Comparison of ENCODE assay signal across 23 cellular contexts in the genomic region with DNA sequence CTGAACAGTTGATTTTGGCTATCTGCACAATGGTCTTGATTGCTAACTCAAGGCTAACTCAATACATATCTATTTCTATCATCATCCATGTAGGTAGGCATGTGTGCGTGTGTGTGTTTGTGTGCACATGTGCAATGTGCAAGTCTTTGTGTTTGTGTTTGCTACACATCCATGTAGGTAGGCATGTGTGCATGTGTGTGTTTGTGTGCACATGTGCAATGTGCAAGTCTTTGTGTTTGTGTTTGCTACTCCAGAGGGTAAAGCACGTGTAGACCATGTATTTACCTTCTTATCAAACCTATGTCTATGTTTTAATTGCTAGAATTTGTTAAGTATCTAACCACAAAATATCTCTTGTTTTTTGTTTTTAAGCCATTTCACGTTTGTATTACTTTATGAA.
DNase-seq lines count a peak whose midpoint lies in the region; ATAC-seq, FAIRE-seq and TF ChIP-seq lines count a peak whose summit lies in the region.
"Had no signal": no experiment of that assay in that cellular context is flagged by ENCODE, and none has a peak within 500 bp of the region (broad histone marks: within the 10 kb centered on the region; RNA-seq: fewer than 3 reads in every experiment).

No MANE protein-coding gene starts in this region.

- 4% methylated on average over 3 of the region's 3 CpGs for WGBS in HepG2 (ENCODE audit: low lambda C conversion rate)
- 40% methylated on average over 3 of the region's 3 CpGs for WGBS in right lobe of liver (ENCODE audit: insufficient coverage, low coverage, low lambda C conversion rate, missing lambda C conversion rate)

- H3K79me2 ChIP-seq in HepG2 (ENCODE audit: insufficient read depth, low read length): no peaks in the 10 kb centered on the region
- no peaks in the 10 kb centered on the region for H3K79me2 ChIP-seq in Karpas-422 (ENCODE audit: low read length)
- H3K79me2 ChIP-seq in SU-DHL-6 (ENCODE audit: insufficient read depth, low read length): no peaks in the 10 kb centered on the region

- TF ChIP-seq RAD21 in HepG2 (CRISPR knock-in tag; IDR thresholded peaks at IDR 0.05): no peak

- POLR2A ChIA-PET in HepG2 (lab: Yijun Ruan, JAX): no interaction called here

- H3K4me1 ChIP-seq in HepG2 (ENCODE audit: insufficient read depth, low read length): no peaks in the 10 kb centered on the region
- H3K4me1 ChIP-seq in right lobe of liver: no peaks in the 10 kb centered on the region
- H3K4me1 ChIP-seq in Karpas-422 (ENCODE audit: low read length): no peaks in the 10 kb centered on the region
- H3K4me1 ChIP-seq: A549, Caco-2 had no signal

- no peaks in the 10 kb centered on the region for H3K27me3 ChIP-seq in HepG2 (ENCODE audit: control insufficient read depth in 1 of 2, insufficient read depth in 2 of 2, low read length in 2 of 2)
- H3K27me3 ChIP-seq in right lobe of liver: no peaks in the 10 kb centered on the region
- H3K27me3 ChIP-seq in Karpas-422 (ENCODE audit: low read length): no peaks in the 10 kb centered on the region
- no peaks in the 10 kb centered on the region for H3K27me3 ChIP-seq in SU-DHL-6 (ENCODE audit: low read length)
- H3K27me3 ChIP-seq: BLaER1 treated with 17β-estradiol and CSF1 and Interleukin-3, amounts not matched to agents 10 nM and 100 nM had no signal

- H3K4me3 ChIP-seq in HepG2 (replicated peaks in 1 of 3; ENCODE audit: insufficient read depth in 1 of 3, low read depth in 2 of 3, low read length in 3 of 3) (no peak overlapping the region), right lobe of liver (no peak overlapping the region), Karpas-422 (ENCODE audit: low read length) (no peak overlapping the region), SU-DHL-6 (ENCODE audit: insufficient read depth, low read length, poor library complexity, severe bottlenecking) (no peak overlapping the region)
- H3K4me3 ChIP-seq: A549; BLaER1 treated with 17β-estradiol and CSF1 and Interleukin-3, amounts not matched to agents 10 nM and 100 nM had no signal

- DNase-seq in HepG2 (ENCODE audit: low spot score): no peak
- no peak for DNase-seq in right lobe of liver
- DNase-seq in Karpas-422: no peak
- no peak for DNase-seq in urothelium cell line (ENCODE audit: low spot score)
- DNase-seq in NCI-H1694 (lab: John Stamatoyannopoulos, UW): no peak
- no peak for DNase-seq in NCI-H146 treated with DMSO at 0.1 percent for 48 hours (lab: John Stamatoyannopoulos, UW; ENCODE audit: unreplicated experiment)
- DNase-seq in islet precursor cell: no peak
- DNase-seq: AML-193; Caco-2; Calu3; CD4-positive, alpha-beta T cell; CD8-positive, alpha-beta T cell; DMS79 treated with DMSO at 0.1 percent for 48 hours; GF-D8 had no signal

- H3F3A ChIP-seq in SU-DHL-6 (ENCODE audit: insufficient read depth): no peaks in the 10 kb centered on the region

- H4K20me1 ChIP-seq in HepG2 (ENCODE audit: insufficient read depth, low read length) (no peaks in the 10 kb centered on the region), Karpas-422 (ENCODE audit: insufficient read depth, low read depth, low read length) (no peaks in the 10 kb centered on the region), SU-DHL-6 (ENCODE audit: low read depth, low read length) (no peaks in the 10 kb centered on the region)
- H4K20me1 ChIP-seq: BLaER1 treated with 17β-estradiol and CSF1 and Interleukin-3, amounts not matched to agents 10 nM and 100 nM had no signal

- CTCF ChIA-PET in HepG2 (lab: Yijun Ruan, JAX; ENCODE audit: low intra/inter-chr PET ratio, low total read pairs): no interaction called here

- no peak overlapping the region for H3K9ac ChIP-seq in HepG2 (ENCODE audit: insufficient read depth, low read depth, low read length)
- H3K9ac ChIP-seq in Karpas-422 (ENCODE audit: low read length): no peak overlapping the region
- H3K9ac ChIP-seq in SU-DHL-6 (ENCODE audit: low read length): no peak overlapping the region
- H3K9ac ChIP-seq: BLaER1 treated with 17β-estradiol and CSF1 and Interleukin-3, amounts not matched to agents 10 nM and 100 nM had no signal

- BruUV-seq in HepG2 (replicated peaks; lab: Mats Ljungman, UMichigan): no TSS peak

- in situ Hi-C loops in HepG2 (cut with HindIII; ENCODE audit: extremely low pct_ligation_motif_present, low pct_unique_long_range_greater_than_20kb): no loop called here

- intact Hi-C loops in HepG2 (cut with micrococcal nuclease; ENCODE audit: unreplicated experiment): no loop called here
- intact Hi-C loops in right lobe of liver (cut with DNase I): no loop called here

- no peak for TF ChIP-seq EP300 in HepG2 (IDR thresholded peaks at IDR 0.05; ENCODE audit: low read depth in 2 of 2, low read length in 2 of 2)
- no peak for TF ChIP-seq EP300 in HepG2 (CRISPR knock-in tag; IDR thresholded peaks at IDR 0.05; ENCODE audit: borderline replicate concordance)

- H3K4me2 ChIP-seq in HepG2 (ENCODE audit: low read depth, low read length) (no peak overlapping the region), Karpas-422 (ENCODE audit: low read depth, low read length, poor library complexity, severe bottlenecking) (no peak overlapping the region), SU-DHL-6 (ENCODE audit: low read depth, low read length, poor library complexity, severe bottlenecking) (no peak overlapping the region)
- H3K4me2 ChIP-seq: A549 had no signal

- H3K36me3 ChIP-seq in HepG2 (replicated peaks in 1 of 2; ENCODE audit: control insufficient read depth in 1 of 2, insufficient read depth in 2 of 2, low read length in 2 of 2) (no peaks in the 10 kb centered on the region), right lobe of liver (no peaks in the 10 kb centered on the region), Karpas-422 (ENCODE audit: insufficient read depth, low read length) (no peaks in the 10 kb centered on the region), SU-DHL-6 (ENCODE audit: low read length) (no peaks in the 10 kb centered on the region; the same call in 1 of the 2 replicates)
- H3K36me3 ChIP-seq: BLaER1 treated with 17β-estradiol and CSF1 and Interleukin-3, amounts not matched to agents 10 nM and 100 nM had no signal

- H3K9me3 ChIP-seq in HepG2 (ENCODE audit: low read length): peaks cover 86% of the 10 kb centered on the region
- H3K9me3 ChIP-seq in right lobe of liver: no peaks in the 10 kb centered on the region
- peaks cover 24% of the 10 kb centered on the region for H3K9me3 ChIP-seq in Karpas-422 (ENCODE audit: low read length)
- H3K9me3 ChIP-seq in SU-DHL-6 (ENCODE audit: insufficient read depth, low read length): peaks cover 22% of the 10 kb centered on the region; the same call in 1 of the 2 replicates

- H3K9me2 ChIP-seq in Karpas-422 (replicated peaks; ENCODE audit: insufficient read depth, low read length) (no peaks in the 10 kb centered on the region), SU-DHL-6 (replicated peaks; ENCODE audit: insufficient read depth, low read length) (no peaks in the 10 kb centered on the region)

- TF ChIP-seq POLR2A in HepG2 (IDR thresholded peaks at IDR 0.05; ENCODE audit: insufficient read depth in 1 of 2, low read depth in 2 of 2, low read length in 2 of 2): no peak
- TF ChIP-seq POLR2A in right lobe of liver (IDR thresholded peaks at IDR 0.05): no peak

- H2AFZ ChIP-seq in HepG2 (ENCODE audit: low read length) (no peak overlapping the region), Karpas-422 (ENCODE audit: low read length) (peak overlapping the region; percentile 31; the same call in 1 of the 2 replicates), SU-DHL-6 (ENCODE audit: low read depth, low read length, severe bottlenecking) (peak overlapping the region; percentile 13)

- ATAC-seq in HepG2 (no peak), right lobe of liver (no peak)
- ATAC-seq: A549; CD8-positive, alpha-beta T cell had no signal

- TF ChIP-seq CTCF in HepG2 (CRISPR knock-in tag; IDR thresholded peaks at IDR 0.05) (no peak), right lobe of liver (IDR thresholded peaks at IDR 0.05) (no peak), SU-DHL-6 (IDR thresholded peaks at IDR 0.05; ENCODE audit: insufficient read depth, low read length, poor library complexity, severe bottlenecking) (no peak)

- no peak overlapping the region for H3K27ac ChIP-seq in HepG2 (ENCODE audit: extremely low read length, insufficient read depth, low read length)
- H3K27ac ChIP-seq in right lobe of liver: no peak overlapping the region
- no peak overlapping the region for H3K27ac ChIP-seq in Karpas-422 (ENCODE audit: low read length)
- no peak overlapping the region for H3K27ac ChIP-seq in SU-DHL-6 (ENCODE audit: low read depth, low read length)
- H3K27ac ChIP-seq: 22Rv1; A549; BLaER1 treated with 17β-estradiol and CSF1 and Interleukin-3, amounts not matched to agents 10 nM and 100 nM; C4-2B had no signal

- FAIRE-seq in HepG2 (lab: Jason Lieb, UNC) (no peak), urothelium cell line (lab: Jason Lieb, UNC) (peak; percentile 91)
- FAIRE-seq: A549, D721Med, G401.6, GM12891, GM19239 had no signal

TF ChIP-seq in HepG2, 621 proteins besides CTCF, POLR2A, EP300 and RAD21:
- TF ChIP-seq, protein P1, sequence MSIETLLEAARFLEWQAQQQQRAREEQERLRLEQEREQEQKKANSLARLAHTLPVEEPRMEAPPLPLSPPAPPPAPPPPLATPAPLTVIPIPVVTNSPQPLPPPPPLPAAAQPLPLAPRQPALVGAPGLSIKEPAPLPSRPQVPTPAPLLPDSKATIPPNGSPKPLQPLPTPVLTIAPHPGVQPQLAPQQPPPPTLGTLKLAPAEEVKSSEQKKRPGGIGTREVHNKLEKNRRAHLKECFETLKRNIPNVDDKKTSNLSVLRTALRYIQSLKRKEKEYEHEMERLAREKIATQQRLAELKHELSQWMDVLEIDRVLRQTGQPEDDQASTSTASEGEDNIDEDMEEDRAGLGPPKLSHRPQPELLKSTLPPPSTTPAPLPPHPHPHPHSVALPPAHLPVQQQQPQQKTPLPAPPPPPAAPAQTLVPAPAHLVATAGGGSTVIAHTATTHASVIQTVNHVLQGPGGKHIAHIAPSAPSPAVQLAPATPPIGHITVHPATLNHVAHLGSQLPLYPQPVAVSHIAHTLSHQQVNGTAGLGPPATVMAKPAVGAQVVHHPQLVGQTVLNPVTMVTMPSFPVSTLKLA (IDR thresholded peaks at IDR 0.05): peak; percentile 95
- TF ChIP-seq, protein P2, sequence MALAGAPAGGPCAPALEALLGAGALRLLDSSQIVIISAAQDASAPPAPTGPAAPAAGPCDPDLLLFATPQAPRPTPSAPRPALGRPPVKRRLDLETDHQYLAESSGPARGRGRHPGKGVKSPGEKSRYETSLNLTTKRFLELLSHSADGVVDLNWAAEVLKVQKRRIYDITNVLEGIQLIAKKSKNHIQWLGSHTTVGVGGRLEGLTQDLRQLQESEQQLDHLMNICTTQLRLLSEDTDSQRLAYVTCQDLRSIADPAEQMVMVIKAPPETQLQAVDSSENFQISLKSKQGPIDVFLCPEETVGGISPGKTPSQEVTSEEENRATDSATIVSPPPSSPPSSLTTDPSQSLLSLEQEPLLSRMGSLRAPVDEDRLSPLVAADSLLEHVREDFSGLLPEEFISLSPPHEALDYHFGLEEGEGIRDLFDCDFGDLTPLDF (CRISPR knock-in tag; IDR thresholded peaks at IDR 0.05): no peak
- no peak for TF ChIP-seq PPARG (CRISPR knock-in tag; conservative IDR thresholded peaks at IDR 0.05)
